ENCODE assay signal across 8 cellular contexts in genomic region chr18:37852464-37852863, GRCh38.
"Had no signal": no experiment of that assay in that cellular context is flagged by ENCODE, and none has a peak within 500 bp of the region (broad histone marks: within the 10 kb centered on the region; RNA-seq: fewer than 3 reads in every experiment).

No MANE protein-coding gene starts in this region.

- ATAC-seq: GM12878 had no signal

- FAIRE-seq: G401.6, GM12878, GM12891, GM12892, GM18507, GM19239 had no signal

- H3K4me3 ChIP-seq: GM12878 had no signal

- DNase-seq: GDM1, GF-D8 had no signal
